19 cellular contexts compared by ENCODE assay signal in the genomic region with DNA sequence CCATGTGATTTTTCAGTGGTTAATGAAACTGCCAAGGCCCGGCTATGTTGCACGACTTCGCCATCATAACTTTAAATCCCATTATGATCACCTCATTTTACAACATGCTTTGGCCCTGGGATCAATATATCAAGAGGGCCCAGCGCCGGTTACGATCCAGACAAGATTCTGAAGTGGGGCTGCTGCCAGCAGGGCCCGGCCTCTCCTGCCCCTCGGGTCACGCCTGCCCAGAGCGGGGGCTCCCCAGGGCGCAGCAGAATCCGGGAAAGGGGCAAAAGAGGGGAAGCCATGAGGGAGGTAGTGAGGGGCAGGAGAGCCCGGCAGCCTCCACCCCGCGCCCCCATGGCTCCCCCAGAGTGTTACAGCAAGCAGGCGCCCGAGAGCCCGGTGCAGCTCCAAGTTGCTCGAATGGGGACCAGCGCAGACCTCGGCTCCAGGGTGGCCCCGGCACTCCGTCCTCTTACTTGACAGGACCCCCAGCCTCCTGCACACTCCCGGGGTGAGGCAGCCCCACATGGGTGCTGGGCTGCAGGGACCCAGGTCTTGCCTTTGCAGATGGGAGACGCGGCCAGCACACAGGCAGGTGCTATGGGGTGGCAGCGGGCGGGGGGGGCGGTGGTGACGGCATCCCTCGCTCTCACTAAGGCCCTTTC.
DNase-seq lines count a peak whose midpoint lies in the region; ATAC-seq, FAIRE-seq and TF ChIP-seq lines count a peak whose summit lies in the region.
"Had no signal": no experiment of that assay in that cellular context is flagged by ENCODE, and none has a peak within 500 bp of the region (broad histone marks: within the 10 kb centered on the region; RNA-seq: fewer than 3 reads in every experiment).

No MANE protein-coding gene starts in this region.

- no peak overlapping the region for H2BK5ac ChIP-seq in neuronal stem cell (ENCODE audit: low read length)

- DNase-seq in GM23338 (ENCODE audit: low spot score), result no peak
- DNase-seq in left ventricle myocardium superior, result peak; percentile 23
- DNase-seq in neuronal stem cell (ENCODE audit: low spot score), result no peak
- DNase-seq in NCI-H1048 (lab: John Stamatoyannopoulos, UW), result no peak
- no peak for DNase-seq in stimulated activated CD4-positive, alpha-beta T cell treated with anti-CD3 and anti-CD28 coated beads, Interleukin-12 subunit alpha, Interleukin-12 subunit beta, amount 100 ng/mL, for 4 hours
- DNase-seq in KG1 (lab: John Stamatoyannopoulos, UW), result no peak
- no peak for DNase-seq in HTR-8/SVneo (ENCODE audit: insufficient read length, low spot score)
- DNase-seq: BE2C; CD4-positive, alpha-beta memory T cell; DMS153; DMS79 treated with DMSO at 0.1 percent for 48 hours; EL; GOT3; H9 had no signal

- H2AFZ ChIP-seq in GM23338 (0 out of 2 replicates have a peak overlapping the region, but pooled peaks have one; percentile 47), neuronal stem cell (ENCODE audit: low read length) (no peak overlapping the region)

- peak overlapping the region; percentile 57 for H3K18ac ChIP-seq in neuronal stem cell (ENCODE audit: low read length)

- no peak for TF ChIP-seq CTCF in GM23338 (conservative IDR thresholded peaks at IDR 0.05; ENCODE audit: low read depth in 2 of 2)
- TF ChIP-seq CTCF in HEK293 (tag by site-specific recombination; IDR thresholded peaks at IDR 0.05), result no peak

- no peak overlapping the region for H2BK120ac ChIP-seq in neuronal stem cell (ENCODE audit: low read depth, low read length)

- peak overlapping the region; percentile 73 for H2BK12ac ChIP-seq in neuronal stem cell (ENCODE audit: low read length)

- no peak for FAIRE-seq in HTR-8/SVneo (lab: Jason Lieb, UNC)
- FAIRE-seq: A549, G401.6, GM12891 had no signal

- no peak overlapping the region for H3K4me2 ChIP-seq in GM23338
- no peak overlapping the region for H3K4me2 ChIP-seq in neuronal stem cell (ENCODE audit: insufficient read depth, low read length, poor library complexity, severe bottlenecking)
- H3K4me2 ChIP-seq: A549 had no signal

- no peaks in the 10 kb centered on the region for H3F3A ChIP-seq in GM23338 (replicated peaks; ENCODE audit: low read depth)

- intact Hi-C loops in left ventricle myocardium superior (cut with micrococcal nuclease), result no loop called here

- H3K9me2 ChIP-seq in GM23338 (ENCODE audit: insufficient read depth), result no peaks in the 10 kb centered on the region

- H3K27me3 ChIP-seq in GM23338 (ENCODE audit: insufficient read depth) (no peaks in the 10 kb centered on the region), neuronal stem cell (ENCODE audit: control insufficient read depth in 3 of 3, insufficient read depth in 3 of 3, low read depth in 1 of 3, low read length in 3 of 3) (peaks cover 0 to 41% (median 4%) of the 10 kb centered on the region in 3 experiments)

- no peak overlapping the region for H3K27ac ChIP-seq in GM23338 (ENCODE audit: low read depth)
- no peak overlapping the region for H3K27ac ChIP-seq in HEK293 (ENCODE audit: extremely low read depth, low read depth, low read length)
- H3K27ac ChIP-seq in neuronal stem cell (replicated peaks; ENCODE audit: low read length), result no peak overlapping the region
- H3K27ac ChIP-seq: A549, C4-2B had no signal

- no CpG with 5 or more reads among the region's 31 CpGs for WGBS in neuronal stem cell (ENCODE audit: extremely low coverage in 2 of 2, insufficient read length in 2 of 2, insufficient replicate concordance in 1 of 2), 2 donors

- H3K9ac ChIP-seq in neuronal stem cell (ENCODE audit: low read depth, low read length, poor library complexity), result no peak overlapping the region

- H3K4me1 ChIP-seq in GM23338 (ENCODE audit: insufficient read depth) (no peaks in the 10 kb centered on the region), HEK293 (ENCODE audit: control insufficient read depth, insufficient read depth, low read length) (no peaks in the 10 kb centered on the region), neuronal stem cell (ENCODE audit: control insufficient read depth in 2 of 2, insufficient read depth in 1 of 2, low read depth in 1 of 2, low read length in 2 of 2) (peaks cover 0 to 4% of the 10 kb centered on the region in 2 donors)
- H3K4me1 ChIP-seq: A549 had no signal

- H4K8ac ChIP-seq in neuronal stem cell (ENCODE audit: low read depth, low read length), result peak overlapping the region; percentile 43

- H3K4ac ChIP-seq in neuronal stem cell (ENCODE audit: low read length), result no peak overlapping the region

- no peaks in the 10 kb centered on the region for H3K4me1 Mint-ChIP-seq in GM23338
- H3K4me1 Mint-ChIP-seq: CD4-positive, alpha-beta memory T cell had no signal

- H2AK5ac ChIP-seq in neuronal stem cell (ENCODE audit: low read depth, low read length), result peak overlapping the region; percentile 46

- H3K36me3 Mint-ChIP-seq in GM23338 (ENCODE audit: low read depth), result no peaks in the 10 kb centered on the region
- H3K36me3 Mint-ChIP-seq: CD4-positive, alpha-beta memory T cell had no signal

- peak overlapping the region; percentile 31 for H3K23ac ChIP-seq in neuronal stem cell (ENCODE audit: low read depth, low read length, poor library complexity)

- CTCF ChIA-PET in HEK293 (lab: Yijun Ruan, JAX), result interaction anchor here (0.7 kb wide), 1 partner anchor 48 kb away, joined by 3 read pairs; no protein-coding TSS in a partner anchor

- no peaks in the 10 kb centered on the region for H4K20me1 ChIP-seq in GM23338 (replicated peaks; ENCODE audit: insufficient read depth)

- peak overlapping the region; percentile 56 for H3K14ac ChIP-seq in neuronal stem cell (ENCODE audit: low read length)

- H3K27me3 Mint-ChIP-seq in GM23338 (ENCODE audit: insufficient read depth, low read depth, poor library complexity), result peaks cover 10% of the 10 kb centered on the region

- no peaks in the 10 kb centered on the region for H3K79me2 ChIP-seq in GM23338 (replicated peaks; ENCODE audit: insufficient read depth)

- no peaks in the 10 kb centered on the region for H3K9me3 ChIP-seq in HEK293 (ENCODE audit: control insufficient read depth, insufficient read depth, low read depth, low read length)
- H3K9me3 ChIP-seq in neuronal stem cell (replicated peaks in 1 of 2; ENCODE audit: control insufficient read depth in 2 of 2, insufficient read depth in 1 of 2, low read depth in 1 of 2, low read length in 2 of 2), result peaks cover 0 to 3% of the 10 kb centered on the region in 2 donors
- H3K9me3 ChIP-seq: A549, BE2C had no signal

- H4K91ac ChIP-seq in neuronal stem cell (ENCODE audit: low read depth, low read length, poor library complexity), result no peak overlapping the region

- H3K79me1 ChIP-seq in neuronal stem cell (ENCODE audit: low read depth, low read length), result no peaks in the 10 kb centered on the region

- no peak overlapping the region for H2BK15ac ChIP-seq in neuronal stem cell (ENCODE audit: low read length)

- H3K4me3 ChIP-seq in GM23338 (no peak overlapping the region), HEK293 (ENCODE audit: low read depth, low read length) (no peak overlapping the region), neuronal stem cell (ENCODE audit: low read length in 2 of 2) (no peak overlapping the region)
- H3K4me3 ChIP-seq: A549 had no signal

- POLR2A ChIA-PET in HEK293 (lab: Yijun Ruan, JAX), result no interaction called here

- no peaks in the 10 kb centered on the region for H3K36me3 ChIP-seq in GM23338 (ENCODE audit: insufficient read depth)
- H3K36me3 ChIP-seq in HEK293 (ENCODE audit: control insufficient read depth in 2 of 2, insufficient read depth in 1 of 2, low read length in 2 of 2), result no peaks in the 10 kb centered on the region
- no peaks in the 10 kb centered on the region for H3K36me3 ChIP-seq in neuronal stem cell (replicated peaks in 1 of 2; ENCODE audit: control insufficient read depth in 2 of 2, insufficient read depth in 2 of 2, low read length in 2 of 2)
- H3K36me3 ChIP-seq: BE2C had no signal

- ATAC-seq in GM23338 (no peak), left ventricle myocardium superior (no peak)
- ATAC-seq: A549 had no signal

- H3K9me3 Mint-ChIP-seq in GM23338, result no peaks in the 10 kb centered on the region
- H3K9me3 Mint-ChIP-seq: CD4-positive, alpha-beta memory T cell; H9 had no signal

- H3K4me3 Mint-ChIP-seq in GM23338, result no peak overlapping the region
- H3K4me3 Mint-ChIP-seq: CD4-positive, alpha-beta memory T cell; H9 had no signal

- H3K27ac Mint-ChIP-seq in GM23338, result no peak overlapping the region
- H3K27ac Mint-ChIP-seq: CD4-positive, alpha-beta memory T cell had no signal

TF ChIP-seq in GM23338, 12 proteins besides CTCF, POLR2A, EP300 and RAD21 (continues in another document):
- TF ChIP-seq CREB1 (CRISPR knock-in tag; IDR thresholded peaks at IDR 0.05; ENCODE audit: low read depth), result no peak

TF ChIP-seq in HEK293, 187 proteins besides CTCF, POLR2A, EP300 and RAD21:
- TF ChIP-seq ZNF354C (tag by site-specific recombination; IDR thresholded peaks at IDR 0.05; ENCODE audit: borderline replicate concordance, low read depth) (no peak), GLIS2 (tag by site-specific recombination; IDR thresholded peaks at IDR 0.05) (0 out of 2 replicates have a peak, but pooled peaks have one; percentile 19)
